In the genomic region with DNA sequence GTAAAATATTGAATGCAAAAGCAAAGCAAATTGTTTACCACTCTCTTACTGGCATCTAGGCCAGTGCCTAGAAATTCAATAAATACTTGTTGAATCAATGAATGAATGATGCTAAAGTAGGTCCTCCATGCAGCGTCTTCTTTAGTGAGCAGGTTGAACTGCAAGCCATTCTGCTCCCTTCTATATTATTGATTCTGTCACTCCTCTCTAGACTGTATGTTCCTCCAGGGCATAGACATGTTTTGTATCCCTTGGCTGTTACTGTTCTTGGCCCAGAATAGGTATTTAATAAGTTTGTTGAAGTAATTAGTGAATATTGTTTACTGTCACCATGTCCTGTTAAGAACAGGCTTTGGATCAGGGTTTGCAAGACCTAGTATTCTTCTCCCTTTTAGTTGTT, we compare ENCODE assay signal across 17 cellular contexts. TPM values are rescaled to one million over a fixed set of nuclear protein-coding genes. Genes with fewer than 3 reads are reported as not detected.
DNase-seq lines count a peak whose midpoint lies in the region; ATAC-seq, FAIRE-seq and TF ChIP-seq lines count a peak whose summit lies in the region.
"Had no signal": no experiment of that assay in that cellular context is flagged by ENCODE, and none has a peak within 500 bp of the region (broad histone marks: within the 10 kb centered on the region; RNA-seq: fewer than 3 reads in every experiment).

No MANE protein-coding gene starts in this region.

- no peaks in the 10 kb centered on the region for H3K9me1 ChIP-seq in K562 (ENCODE audit: control insufficient read depth, insufficient read depth, low read length)

- DNase-seq in PC-9 (no peak), K562 (ENCODE audit: extremely low read depth in 1 of 4, low spot score in 3 of 4) (no peak), mesothelial cell of epicardium (ENCODE audit: low spot score in 2 of 2, unreplicated experiment in 2 of 2) (no peak), tibial artery (no peak), NCI-H1048 (lab: John Stamatoyannopoulos, UW) (no peak), NCI-H524 treated with DMSO at 0.1 percent for 48 hours (lab: John Stamatoyannopoulos, UW) (no peak)
- DNase-seq: activated CD4-positive, alpha-beta T cell treated with anti-CD3 and anti-CD28 coated beads for 4 hours; activated naive CD4-positive, alpha-beta T cell treated with anti-CD3 and anti-CD28 coated beads, Interleukin-2, amount 10 ng/mL, durations not matched to agents 7 days and 5 days; BE2C; kidney; midbrain; NCI-H187 treated with DMSO at 0.1 percent for 48 hours; right lobe of liver; stimulated activated CD4-positive, alpha-beta T cell treated with anti-CD3 and anti-CD28 coated beads, Interleukin-4, amount 100 ng/mL, for 1 hour had no signal

- peak overlapping the region; percentile 57 for H3K27ac ChIP-seq in PC-9
- H3K27ac ChIP-seq in K562 (ENCODE audit: extremely low read depth, low read depth, low read length), result no peak overlapping the region
- H3K27ac ChIP-seq in tibial artery, result peak overlapping the region; percentile 56 to 76
- H3K27ac ChIP-seq: neutrophil, right lobe of liver had no signal

- intact Hi-C loops in PC-9 (cut with micrococcal nuclease; ENCODE audit: unreplicated experiment), result loop anchor here (5.0 kb wide), 2 partner anchors 38 to 67 kb away; no protein-coding TSS in a partner anchor
- intact Hi-C loops in K562 (cut with micrococcal nuclease), result no loop called here
- intact Hi-C loops in tibial artery (cut with DNase I; ENCODE audit: low total_unique reads), result no loop called here

- no peak for TF ChIP-seq RAD21 in K562 (CRISPR knock-in tag; conservative IDR thresholded peaks at IDR 0.05 in 1 of 2, IDR thresholded peaks at IDR 0.05 in 1 of 2)

- H3K79me2 ChIP-seq in PC-9 (ENCODE audit: low read depth), result peaks cover 93% of the 10 kb centered on the region
- no peaks in the 10 kb centered on the region for H3K79me2 ChIP-seq in K562 (ENCODE audit: control insufficient read depth, insufficient read depth, low read length)

- POLR2A ChIA-PET in PC-9 (lab: Charles Lee; ENCODE audit: unreplicated experiment), result interaction anchor here (0.6 kb wide), 1 partner anchor 24 kb away, joined by 4 read pairs; no protein-coding TSS in a partner anchor
- POLR2A ChIA-PET in K562 (lab: Yijun Ruan, JAX), result no interaction called here

- H3K4me1 Mint-ChIP-seq in mesothelial cell of epicardium, result peaks cover 30% of the 10 kb centered on the region
- H3K4me1 Mint-ChIP-seq: activated naive CD4-positive, alpha-beta T cell treated with anti-CD3 and anti-CD28 coated beads, Interleukin-2, amount 10 ng/mL, durations not matched to agents 7 days and 5 days had no signal

- H3F3A ChIP-seq in PC-9 (ENCODE audit: insufficient read depth, low read depth), result peaks cover 39% of the 10 kb centered on the region

- peaks cover 3% of the 10 kb centered on the region for H3K9me3 Mint-ChIP-seq in mesothelial cell of epicardium
- H3K9me3 Mint-ChIP-seq: activated naive CD4-positive, alpha-beta T cell treated with anti-CD3 and anti-CD28 coated beads, Interleukin-2, amount 10 ng/mL, durations not matched to agents 7 days and 5 days; brain had no signal

- TF ChIP-seq POLR2A in K562 (conservative IDR thresholded peaks at IDR 0.05), result no peak

- no peaks in the 10 kb centered on the region for H3K9me3 ChIP-seq in PC-9 (ENCODE audit: insufficient read depth, low read depth)
- H3K9me3 ChIP-seq in K562 (replicated peaks; ENCODE audit: control insufficient read depth, insufficient read depth, low read depth, low read length), result no peaks in the 10 kb centered on the region
- H3K9me3 ChIP-seq in tibial artery, result no peaks in the 10 kb centered on the region
- H3K9me3 ChIP-seq: BE2C, neutrophil, right lobe of liver had no signal

- no peak overlapping the region for H2AFZ ChIP-seq in PC-9
- no peak overlapping the region for H2AFZ ChIP-seq in K562 (ENCODE audit: low read depth, low read length)

- no peaks in the 10 kb centered on the region for H3K9me2 ChIP-seq in PC-9 (ENCODE audit: insufficient read depth)

- no peaks in the 10 kb centered on the region for H3K27me3 ChIP-seq in PC-9 (ENCODE audit: insufficient read depth, low read depth)
- no peaks in the 10 kb centered on the region for H3K27me3 ChIP-seq in K562 (ENCODE audit: control insufficient read depth in 2 of 2, insufficient read depth in 2 of 2, low read length in 2 of 2)
- no peaks in the 10 kb centered on the region for H3K27me3 ChIP-seq in tibial artery
- H3K27me3 ChIP-seq: BE2C, neutrophil, right lobe of liver had no signal

- peak overlapping the region; percentile 73 for H3K27ac Mint-ChIP-seq in mesothelial cell of epicardium
- H3K27ac Mint-ChIP-seq: activated naive CD4-positive, alpha-beta T cell treated with anti-CD3 and anti-CD28 coated beads, Interleukin-2, amount 10 ng/mL, durations not matched to agents 7 days and 5 days had no signal

- BruUV-seq in PC-9 (replicated peaks; lab: Mats Ljungman, UMichigan) (no TSS peak), K562 (replicated peaks; lab: Mats Ljungman, UMichigan) (no TSS peak)

- FAIRE-seq in K562 (lab: Jason Lieb, UNC), result no peak
- FAIRE-seq: kidney had no signal

- ATAC-seq in K562, result peak; percentile 50
- no peak for ATAC-seq in GM19351 (IDR thresholded peaks at IDR 0.05; ENCODE audit: unreplicated experiment)

- TF ChIP-seq EP300 in K562 (IDR thresholded peaks at IDR 0.05; ENCODE audit: low read length), result no peak

- no peak for TF ChIP-seq CTCF in PC-9 (conservative IDR thresholded peaks at IDR 0.05)
- no peak for TF ChIP-seq CTCF in K562 (IDR thresholded peaks at IDR 0.05 in 2 of 3, conservative IDR thresholded peaks at IDR 0.05 in 1 of 3; ENCODE audit: insufficient read depth in 2 of 3, low read depth in 1 of 3, low read length in 3 of 3)
- no peak for TF ChIP-seq CTCF in mesothelial cell of epicardium (IDR thresholded peaks at IDR 0.05; ENCODE audit: unreplicated experiment)
- no peak for TF ChIP-seq CTCF in tibial artery (IDR thresholded peaks at IDR 0.05)

- H4K20me1 ChIP-seq in PC-9 (ENCODE audit: insufficient read depth) (no peaks in the 10 kb centered on the region), K562 (replicated peaks; ENCODE audit: control insufficient read depth, insufficient read depth, low read length) (no peaks in the 10 kb centered on the region)

- H3K9ac ChIP-seq in K562 (ENCODE audit: insufficient read depth in 1 of 2, low read depth in 2 of 2, low read length in 2 of 2), result no peak overlapping the region

- CTCF ChIA-PET in PC-9 (lab: Charles Lee) (no interaction called here), K562 (lab: Yijun Ruan, JAX; ENCODE audit: low intra/inter-chr PET ratio) (no interaction called here)

- in situ Hi-C loops in K562 (cut with MboI), result no loop called here

- H3K4me2 ChIP-seq in PC-9 (peak overlapping the region; percentile 55), K562 (ENCODE audit: insufficient read depth, low read length) (0 out of 2 replicates have a peak overlapping the region, but pooled peaks have one; percentile 4)

- no peaks in the 10 kb centered on the region for H3K27me3 Mint-ChIP-seq in mesothelial cell of epicardium (ENCODE audit: low read depth)
- H3K27me3 Mint-ChIP-seq: activated naive CD4-positive, alpha-beta T cell treated with anti-CD3 and anti-CD28 coated beads, Interleukin-2, amount 10 ng/mL, durations not matched to agents 7 days and 5 days; brain had no signal

- H3K4me3 ChIP-seq in PC-9 (peak overlapping the region; percentile 19; the same call in 1 of the 2 replicates), K562 (no peak overlapping the region), tibial artery (no peak overlapping the region)
- H3K4me3 ChIP-seq: right lobe of liver had no signal

- H3K4me3 Mint-ChIP-seq in mesothelial cell of epicardium, result no peak overlapping the region
- H3K4me3 Mint-ChIP-seq: activated naive CD4-positive, alpha-beta T cell treated with anti-CD3 and anti-CD28 coated beads, Interleukin-2, amount 10 ng/mL, durations not matched to agents 7 days and 5 days; brain had no signal

- H3K36me3 Mint-ChIP-seq in mesothelial cell of epicardium, result peaks cover 6% of the 10 kb centered on the region
- H3K36me3 Mint-ChIP-seq: activated naive CD4-positive, alpha-beta T cell treated with anti-CD3 and anti-CD28 coated beads, Interleukin-2, amount 10 ng/mL, durations not matched to agents 7 days and 5 days had no signal

- H3K36me3 ChIP-seq in PC-9 (ENCODE audit: low read depth) (0 out of 2 replicates have a peak, but pooled peaks cover 15% of the 10 kb centered on the region), K562 (ENCODE audit: control insufficient read depth, insufficient read depth, low read length) (peaks cover 2% of the 10 kb centered on the region; the same call in 1 of the 3 replicates), tibial artery (peaks cover 0 to 2% (median 0%) of the 10 kb centered on the region in 3 donors)
- H3K36me3 ChIP-seq: BE2C, neutrophil, right lobe of liver had no signal

- WGBS in K562 (ENCODE audit: insufficient coverage, low coverage, missing lambda C conversion rate), result 59% methylated on average over 1 of the region's 1 CpG

- H3K4me1 ChIP-seq in PC-9 (replicated peaks; ENCODE audit: insufficient read depth), result peaks cover 32% of the 10 kb centered on the region
- H3K4me1 ChIP-seq in K562 (replicated peaks in 1 of 2; ENCODE audit: control insufficient read depth in 2 of 2, insufficient read depth in 2 of 2, low read length in 2 of 2), result peaks cover 6 to 17% of the 10 kb centered on the region in 2 experiments; a peak in 3 of 5 replicates
- H3K4me1 ChIP-seq in tibial artery, result peaks cover 0 to 99% (median 49%) of the 10 kb centered on the region in 4 donors
- H3K4me1 ChIP-seq: BE2C had no signal

RNA-seq across cellular contexts. Expression of a gene that starts 43.7 kb away (rescaled TPM):
- total RNA-seq in PC-9 (2021) (149 and 188 TPM in 2 replicates), K562 (2014; rRNA removed) (170 and 185 TPM in 2 replicates), K562 (2014; rRNA removed; fragmentation: Illumina TruSeq; extraction: Trizol) (210 and 239 TPM in 2 replicates), K562 (2015; rRNA removed; fragmentation: Illumina TruSeq; extraction: Trizol) (209 and 211 TPM in 2 replicates), K562 (2021) (131 and 136 TPM in 2 replicates), mesothelial cell of epicardium (99.9 to 103 TPM (median 101 TPM) in 3 replicates)
- total RNA-seq in K562 (2011; cell fraction: chromatin; rRNA removed; ENCODE audit: low replicate concordance), result 130 and 303 TPM in 2 replicates
- 63.4 and 95.5 TPM in 2 replicates for total RNA-seq in K562 (2011; cell fraction: nucleolus; rRNA removed)
- total RNA-seq in K562 (2011; cell fraction: nucleoplasm; rRNA removed), result 155 and 245 TPM in 2 replicates
- polyA plus RNA-seq in K562 (2011; rRNA removed) (194 and 219 TPM in 2 replicates), K562 (2014; fragmentation: Illumina TruSeq; extraction: Trizol) (209 and 217 TPM in 2 replicates), K562 (2014; fragmentation: Nextera tagmentation; extraction: Ambion mirVana) (10 to 100 TPM; 43.9 to 66.2 TPM), K562 (2014; rRNA removed) (140 and 148 TPM in 2 replicates)
- polyA plus RNA-seq in K562 (2011; cell fraction: cytosol; rRNA removed), result 158 and 177 TPM in 2 replicates
- polyA plus RNA-seq in K562 (2011; cell fraction: nucleus; rRNA removed), result 148 and 218 TPM in 2 replicates
- polyA plus RNA-seq in K562 (2012), result 109 and 119 TPM in 2 replicates
- polyA minus RNA-seq in K562 (2011; rRNA and poly(A)+ RNA removed), result 239 and 277 TPM in 2 replicates
- polyA minus RNA-seq in K562 (2011; cell fraction: cytosol; rRNA and poly(A)+ RNA removed), result 116 and 142 TPM in 2 replicates
- polyA minus RNA-seq in K562 (2011; cell fraction: nucleus; rRNA and poly(A)+ RNA removed), result 109 and 204 TPM in 2 replicates
